11 cellular contexts compared by ENCODE assay signal in the genomic region with DNA sequence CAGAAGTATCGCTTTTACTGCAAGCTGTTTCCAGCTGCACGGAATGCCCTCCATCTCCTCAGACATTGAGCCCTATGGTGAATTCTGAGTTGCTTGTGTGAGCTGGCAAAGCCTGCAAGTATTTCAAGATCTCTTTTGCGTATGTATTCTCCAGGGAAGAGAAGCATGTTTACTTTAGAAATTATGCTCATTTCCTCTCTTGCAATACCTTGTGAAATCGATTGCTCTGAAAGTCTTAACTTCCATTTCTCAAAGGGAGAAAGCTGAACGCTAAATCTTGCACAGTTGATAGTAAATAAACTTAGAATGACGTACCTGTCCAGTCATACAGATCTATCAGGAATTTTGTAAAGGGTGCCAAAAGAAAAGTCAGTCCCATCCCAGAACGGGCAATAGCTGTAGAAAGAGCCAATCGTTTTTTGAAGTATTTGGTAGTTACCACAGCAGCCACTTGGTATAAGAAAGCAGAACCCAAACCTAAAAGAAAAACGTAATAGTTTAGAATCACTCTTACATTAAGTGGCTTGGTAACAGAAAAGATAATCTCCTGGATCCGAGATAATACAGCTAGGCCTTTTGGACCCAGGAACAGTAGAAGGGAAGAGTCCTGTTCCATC.
DNase-seq lines count a peak whose midpoint lies in the region; TF ChIP-seq lines count a peak whose summit lies in the region.
"Had no signal": no experiment of that assay in that cellular context is flagged by ENCODE, and none has a peak within 500 bp of the region (broad histone marks: within the 10 kb centered on the region; RNA-seq: fewer than 3 reads in every experiment).

No MANE protein-coding gene starts in this region.

- no peak overlapping the region for H3K4me3 ChIP-seq in choroid plexus epithelial cell (ENCODE audit: low read depth, low read length)
- H3K4me3 ChIP-seq in neutrophil (ENCODE audit: low read depth in 1 of 2, low read length in 1 of 2): peak overlapping the region; percentile 41 to 47

- H3K4me1 ChIP-seq in neutrophil (ENCODE audit: control insufficient read depth in 1 of 2, insufficient read depth in 1 of 2, low read depth in 1 of 2, low read length in 1 of 2): peaks cover 72 to 79% of the 10 kb centered on the region in 2 experiments

- peak; percentile 37 to 38 for DNase-seq in AML-193 (lab: John Stamatoyannopoulos, UW)
- peak; percentile 26 for DNase-seq in NAMALWA (ENCODE audit: low spot score)
- peak; percentile 95 for DNase-seq in choroid plexus epithelial cell (ENCODE audit: low read depth)
- no peak for DNase-seq in inferior parietal cortex (ENCODE audit: extremely low spot score)
- no peak for DNase-seq in T-helper 2 cell
- DNase-seq in DMS53 treated with DMSO at 0.1 percent for 48 hours (lab: John Stamatoyannopoulos, UW; ENCODE audit: unreplicated experiment): no peak
- no peak for DNase-seq in activated T-cell treated with anti-CD3 and anti-CD28 coated beads for 4 hours
- DNase-seq: NCI-H1105; occipital lobe; stimulated activated CD4-positive, alpha-beta T cell treated with anti-CD3 and anti-CD28 coated beads, Interleukin-2, amount 100 ng/mL, for 24 hours had no signal

- H3K27ac ChIP-seq in neutrophil: peak overlapping the region; percentile 94

- H3K36me3 ChIP-seq in neutrophil: no peaks in the 10 kb centered on the region

- H3K9me3 ChIP-seq in neutrophil: no peaks in the 10 kb centered on the region

- TF ChIP-seq CTCF in choroid plexus epithelial cell (conservative IDR thresholded peaks at IDR 0.05; ENCODE audit: low read depth, low read length): no peak
- TF ChIP-seq CTCF in neutrophil (IDR thresholded peaks at IDR 0.05): peak; percentile 15

- no peaks in the 10 kb centered on the region for H3K27me3 ChIP-seq in neutrophil

Comparison
In these comparisons a context has a peak if more than half of its experiments do, and no peak if none do; other contexts are left out.
1. DNase-seq: peak in AML-193 (2 of 2), NAMALWA (single experiment) and choroid plexus epithelial cell (single experiment); none in inferior parietal cortex (single experiment), T-helper 2 cell (0 of 5), DMS53 treated with DMSO at 0.1 percent for 48 hours (single experiment) and activated T-cell treated with anti-CD3 and anti-CD28 coated beads for 4 hours (single experiment).